Comparison of ENCODE assay signal across 11 cellular contexts in genomic region chr12:103279444-103279843, GRCh38.
DNase-seq lines count a peak whose midpoint lies in the region; ATAC-seq and TF ChIP-seq lines count a peak whose summit lies in the region.
"Had no signal": no experiment of that assay in that cellular context is flagged by ENCODE, and none has a peak within 500 bp of the region (broad histone marks: within the 10 kb centered on the region; RNA-seq: fewer than 3 reads in every experiment).

No MANE protein-coding gene starts in this region.

- H3K4me3 Mint-ChIP-seq in CD4-positive, alpha-beta T cell = no peak overlapping the region
- H3K4me3 Mint-ChIP-seq: CD14-positive monocyte had no signal

- H3K36me3 ChIP-seq in MM.1S (replicated peaks; ENCODE audit: insufficient read depth, low read length) = no peaks in the 10 kb centered on the region
- H3K36me3 ChIP-seq in psoas muscle (ENCODE audit: insufficient read depth in 1 of 2, low read depth in 1 of 2) = no peaks in the 10 kb centered on the region
- H3K36me3 ChIP-seq: vagina had no signal

- no peaks in the 10 kb centered on the region for H3K36me3 Mint-ChIP-seq in CD4-positive, alpha-beta T cell (ENCODE audit: low read depth)
- H3K36me3 Mint-ChIP-seq: CD14-positive monocyte had no signal

- H3K4me1 ChIP-seq in MM.1S (ENCODE audit: low read length) (peaks cover 21% of the 10 kb centered on the region), psoas muscle (no peaks in the 10 kb centered on the region)
- H3K4me1 ChIP-seq: vagina had no signal

- H3K27me3 Mint-ChIP-seq in CD4-positive, alpha-beta T cell = no peaks in the 10 kb centered on the region

- H3K9me2 ChIP-seq in MM.1S (replicated peaks; ENCODE audit: insufficient read depth, low read length) = no peaks in the 10 kb centered on the region

- peaks cover 5% of the 10 kb centered on the region; the same call in 1 of the 2 replicates for H3F3A ChIP-seq in MM.1S (ENCODE audit: insufficient read depth, low read length)

- H3K4me3 ChIP-seq in MM.1S (ENCODE audit: low read length) (no peak overlapping the region), psoas muscle (no peak overlapping the region)
- H3K4me3 ChIP-seq: lung, vagina had no signal

- POLR2A ChIA-PET in CD4-positive, alpha-beta T cell (lab: Charles Lee) = no interaction called here

- 53 to 70% (median 63%) methylated on average over 2 of the region's 2 CpGs for WGBS in psoas muscle, 3 donors

- H3K27ac ChIP-seq in CD4-positive, alpha-beta T cell (ENCODE audit: low read depth, low read length) = no peak overlapping the region
- H3K27ac ChIP-seq in MM.1S (ENCODE audit: low read length) (no peak overlapping the region), psoas muscle (no peak overlapping the region)
- H3K27ac ChIP-seq: vagina had no signal

- peaks cover 8% of the 10 kb centered on the region for H3K4me1 Mint-ChIP-seq in CD4-positive, alpha-beta T cell (ENCODE audit: low read depth)
- H3K4me1 Mint-ChIP-seq: CD14-positive monocyte had no signal

- H3K9me3 Mint-ChIP-seq in CD4-positive, alpha-beta T cell = no peaks in the 10 kb centered on the region

- no peak overlapping the region for H3K9ac ChIP-seq in MM.1S (ENCODE audit: low read length)

- intact Hi-C loops in CD4-positive, alpha-beta T cell (cut with DNase I, micrococcal nuclease) = no loop called here
- intact Hi-C loops in psoas muscle (cut with DNase I) = no loop called here

- peak overlapping the region; percentile 35; the same call in 1 of the 2 replicates for H3K4me2 ChIP-seq in MM.1S (ENCODE audit: low read depth, low read length)

- no peak for TF ChIP-seq CTCF in CD4-positive, alpha-beta T cell (IDR thresholded peaks at IDR 0.05)
- TF ChIP-seq CTCF in MM.1S (IDR thresholded peaks at IDR 0.05; ENCODE audit: low read length) (no peak), psoas muscle (IDR thresholded peaks at IDR 0.05) (no peak)

- H4K20me1 ChIP-seq in MM.1S (ENCODE audit: insufficient read depth, low read length) = no peaks in the 10 kb centered on the region

- no peaks in the 10 kb centered on the region for H3K79me2 ChIP-seq in MM.1S (ENCODE audit: low read length)

- no peak overlapping the region for H3K27ac Mint-ChIP-seq in CD4-positive, alpha-beta T cell
- H3K27ac Mint-ChIP-seq: CD14-positive monocyte had no signal

- H2AFZ ChIP-seq in MM.1S (ENCODE audit: low read length) = no peak overlapping the region

- H3K9me3 ChIP-seq in CD4-positive, alpha-beta T cell (ENCODE audit: control insufficient read depth, low read length) = no peaks in the 10 kb centered on the region
- H3K9me3 ChIP-seq in MM.1S (replicated peaks; ENCODE audit: insufficient read depth, low read length) (no peaks in the 10 kb centered on the region), psoas muscle (no peaks in the 10 kb centered on the region)
- H3K9me3 ChIP-seq: vagina had no signal

- CTCF ChIA-PET in CD4-positive, alpha-beta T cell (lab: Charles Lee) = no interaction called here

- H3K27me3 ChIP-seq in CD4-positive, alpha-beta T cell (ENCODE audit: control insufficient read depth, insufficient read depth, low read length) = no peaks in the 10 kb centered on the region
- H3K27me3 ChIP-seq in MM.1S (replicated peaks; ENCODE audit: insufficient read depth, low read length) (no peaks in the 10 kb centered on the region), psoas muscle (ENCODE audit: insufficient read depth in 3 of 3, low read length in 2 of 3) (no peaks in the 10 kb centered on the region)
- H3K27me3 ChIP-seq: vagina had no signal

- DNase-seq in CD4-positive, alpha-beta T cell = no peak
- peak; percentile 78 for DNase-seq in MM.1S
- DNase-seq in psoas muscle = no peak
- no peak for DNase-seq in NCI-H187 treated with DMSO at 0.1 percent for 48 hours (lab: John Stamatoyannopoulos, UW)
- DNase-seq in dedifferentiated amniotic fluid mesenchymal stem cell (ENCODE audit: extremely low spot score) = no peak
- DNase-seq in EL = no peak

- ATAC-seq in CD4-positive, alpha-beta T cell (ENCODE audit: poor library complexity) = peak; percentile 21
- ATAC-seq in GM18868 (IDR thresholded peaks at IDR 0.05; ENCODE audit: unreplicated experiment) = peak; percentile 96
- ATAC-seq in HG02642 (IDR thresholded peaks at IDR 0.05; ENCODE audit: poor library complexity, unreplicated experiment) = peak; percentile 89
- ATAC-seq in psoas muscle = no peak

Comparison
In these comparisons a context has a peak if more than half of its experiments do, and no peak if none do; other contexts are left out.
1. ATAC-seq: peak in CD4-positive, alpha-beta T cell (single experiment), GM18868 (single experiment) and HG02642 (single experiment); none in psoas muscle (0 of 4).